In genomic region chr3:5194801-5195509, GRCh38 we compare ENCODE assay signal across 1 cellular context.
A peak's percentile ranks its signal among the peaks of the same experiment; 100 is the strongest.
TF ChIP-seq lines count a peak whose summit lies in the region.

No MANE protein-coding gene starts in this region.

TF ChIP-seq in K562, 482 proteins besides CTCF, POLR2A, EP300 and RAD21 (continued from another document and continues in another):
- TF ChIP-seq, protein P1, sequence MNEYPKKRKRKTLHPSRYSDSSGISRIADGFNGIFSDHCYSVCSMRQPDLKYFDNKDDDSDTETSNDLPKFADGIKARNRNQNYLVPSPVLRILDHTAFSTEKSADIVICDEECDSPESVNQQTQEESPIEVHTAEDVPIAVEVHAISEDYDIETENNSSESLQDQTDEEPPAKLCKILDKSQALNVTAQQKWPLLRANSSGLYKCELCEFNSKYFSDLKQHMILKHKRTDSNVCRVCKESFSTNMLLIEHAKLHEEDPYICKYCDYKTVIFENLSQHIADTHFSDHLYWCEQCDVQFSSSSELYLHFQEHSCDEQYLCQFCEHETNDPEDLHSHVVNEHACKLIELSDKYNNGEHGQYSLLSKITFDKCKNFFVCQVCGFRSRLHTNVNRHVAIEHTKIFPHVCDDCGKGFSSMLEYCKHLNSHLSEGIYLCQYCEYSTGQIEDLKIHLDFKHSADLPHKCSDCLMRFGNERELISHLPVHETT (CRISPR knock-in tag; conservative IDR thresholded peaks at IDR 0.05 in 1 of 2, IDR thresholded peaks at IDR 0.05 in 1 of 2) = no peak
- TF ChIP-seq HDAC3 (IDR thresholded peaks at IDR 0.05; ENCODE audit: borderline replicate concordance, partially characterized antibody) = peak; percentile 72
- TF ChIP-seq, protein P2, sequence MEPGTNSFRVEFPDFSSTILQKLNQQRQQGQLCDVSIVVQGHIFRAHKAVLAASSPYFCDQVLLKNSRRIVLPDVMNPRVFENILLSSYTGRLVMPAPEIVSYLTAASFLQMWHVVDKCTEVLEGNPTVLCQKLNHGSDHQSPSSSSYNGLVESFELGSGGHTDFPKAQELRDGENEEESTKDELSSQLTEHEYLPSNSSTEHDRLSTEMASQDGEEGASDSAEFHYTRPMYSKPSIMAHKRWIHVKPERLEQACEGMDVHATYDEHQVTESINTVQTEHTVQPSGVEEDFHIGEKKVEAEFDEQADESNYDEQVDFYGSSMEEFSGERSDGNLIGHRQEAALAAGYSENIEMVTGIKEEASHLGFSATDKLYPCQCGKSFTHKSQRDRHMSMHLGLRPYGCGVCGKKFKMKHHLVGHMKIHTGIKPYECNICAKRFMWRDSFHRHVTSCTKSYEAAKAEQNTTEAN (CRISPR knock-in tag; IDR thresholded peaks at IDR 0.05) = no peak
- peak; percentile 42 for TF ChIP-seq ZNF175 (CRISPR knock-in tag; IDR thresholded peaks at IDR 0.05; ENCODE audit: low read depth)
- no peak for TF ChIP-seq NR0B1 (IDR thresholded peaks at IDR 0.05; ENCODE audit: partially characterized antibody)
- TF ChIP-seq ZNF41 (CRISPR knock-in tag; conservative IDR thresholded peaks at IDR 0.05) = no peak
- peak; percentile 85 for TF ChIP-seq POLR2H (tag; IDR thresholded peaks at IDR 0.05; ENCODE audit: low read depth)
- TF ChIP-seq SFPQ (IDR thresholded peaks at IDR 0.05; ENCODE audit: low read depth, low read length) = no peak
- no peak for TF ChIP-seq ZNF445 (CRISPR knock-in tag; IDR thresholded peaks at IDR 0.05; ENCODE audit: low read depth)
- no peak for TF ChIP-seq RNF219 (CRISPR knock-in tag; IDR thresholded peaks at IDR 0.05)
- peak; percentile 81; the same call in 1 of the 2 replicates for TF ChIP-seq SMAD4 (CRISPR knock-in tag; conservative IDR thresholded peaks at IDR 0.05)
- TF ChIP-seq, protein P3, sequence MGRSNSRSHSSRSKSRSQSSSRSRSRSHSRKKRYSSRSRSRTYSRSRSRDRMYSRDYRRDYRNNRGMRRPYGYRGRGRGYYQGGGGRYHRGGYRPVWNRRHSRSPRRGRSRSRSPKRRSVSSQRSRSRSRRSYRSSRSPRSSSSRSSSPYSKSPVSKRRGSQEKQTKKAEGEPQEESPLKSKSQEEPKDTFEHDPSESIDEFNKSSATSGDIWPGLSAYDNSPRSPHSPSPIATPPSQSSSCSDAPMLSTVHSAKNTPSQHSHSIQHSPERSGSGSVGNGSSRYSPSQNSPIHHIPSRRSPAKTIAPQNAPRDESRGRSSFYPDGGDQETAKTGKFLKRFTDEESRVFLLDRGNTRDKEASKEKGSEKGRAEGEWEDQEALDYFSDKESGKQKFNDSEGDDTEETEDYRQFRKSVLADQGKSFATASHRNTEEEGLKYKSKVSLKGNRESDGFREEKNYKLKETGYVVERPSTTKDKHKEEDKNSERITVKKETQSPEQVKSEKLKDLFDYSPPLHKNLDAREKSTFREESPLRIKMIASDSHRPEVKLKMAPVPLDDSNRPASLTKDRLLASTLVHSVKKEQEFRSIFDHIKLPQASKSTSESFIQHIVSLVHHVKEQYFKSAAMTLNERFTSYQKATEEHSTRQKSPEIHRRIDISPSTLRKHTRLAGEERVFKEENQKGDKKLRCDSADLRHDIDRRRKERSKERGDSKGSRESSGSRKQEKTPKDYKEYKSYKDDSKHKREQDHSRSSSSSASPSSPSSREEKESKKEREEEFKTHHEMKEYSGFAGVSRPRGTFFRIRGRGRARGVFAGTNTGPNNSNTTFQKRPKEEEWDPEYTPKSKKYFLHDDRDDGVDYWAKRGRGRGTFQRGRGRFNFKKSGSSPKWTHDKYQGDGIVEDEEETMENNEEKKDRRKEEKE (IDR thresholded peaks at IDR 0.05; ENCODE audit: borderline replicate concordance in 1 of 2, control insufficient read depth in 1 of 2, low read depth in 2 of 2, low read length in 1 of 2) = no peak
- TF ChIP-seq, protein P4, sequence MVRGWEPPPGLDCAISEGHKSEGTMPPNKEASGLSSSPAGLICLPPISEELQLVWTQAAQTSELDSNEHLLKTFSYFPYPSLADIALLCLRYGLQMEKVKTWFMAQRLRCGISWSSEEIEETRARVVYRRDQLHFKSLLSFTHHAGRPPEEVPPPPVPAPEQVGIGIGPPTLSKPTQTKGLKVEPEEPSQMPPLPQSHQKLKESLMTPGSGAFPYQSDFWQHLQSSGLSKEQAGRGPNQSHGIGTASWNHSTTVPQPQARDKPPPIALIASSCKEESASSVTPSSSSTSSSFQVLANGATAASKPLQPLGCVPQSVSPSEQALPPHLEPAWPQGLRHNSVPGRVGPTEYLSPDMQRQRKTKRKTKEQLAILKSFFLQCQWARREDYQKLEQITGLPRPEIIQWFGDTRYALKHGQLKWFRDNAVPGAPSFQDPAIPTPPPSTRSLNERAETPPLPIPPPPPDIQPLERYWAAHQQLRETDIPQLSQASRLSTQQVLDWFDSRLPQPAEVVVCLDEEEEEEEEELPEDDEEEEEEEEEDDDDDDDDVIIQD (CRISPR knock-in tag; IDR thresholded peaks at IDR 0.05) = no peak
- peak; percentile 10; the same call in 1 of the 2 replicates for TF ChIP-seq L3MBTL2 (IDR thresholded peaks at IDR 0.05)
- peak; percentile 74 for TF ChIP-seq GABPA (tag; conservative IDR thresholded peaks at IDR 0.05; ENCODE audit: low read depth)
- no peak for TF ChIP-seq PHF20 (IDR thresholded peaks at IDR 0.05; ENCODE audit: partially characterized antibody)
- TF ChIP-seq, protein P5, sequence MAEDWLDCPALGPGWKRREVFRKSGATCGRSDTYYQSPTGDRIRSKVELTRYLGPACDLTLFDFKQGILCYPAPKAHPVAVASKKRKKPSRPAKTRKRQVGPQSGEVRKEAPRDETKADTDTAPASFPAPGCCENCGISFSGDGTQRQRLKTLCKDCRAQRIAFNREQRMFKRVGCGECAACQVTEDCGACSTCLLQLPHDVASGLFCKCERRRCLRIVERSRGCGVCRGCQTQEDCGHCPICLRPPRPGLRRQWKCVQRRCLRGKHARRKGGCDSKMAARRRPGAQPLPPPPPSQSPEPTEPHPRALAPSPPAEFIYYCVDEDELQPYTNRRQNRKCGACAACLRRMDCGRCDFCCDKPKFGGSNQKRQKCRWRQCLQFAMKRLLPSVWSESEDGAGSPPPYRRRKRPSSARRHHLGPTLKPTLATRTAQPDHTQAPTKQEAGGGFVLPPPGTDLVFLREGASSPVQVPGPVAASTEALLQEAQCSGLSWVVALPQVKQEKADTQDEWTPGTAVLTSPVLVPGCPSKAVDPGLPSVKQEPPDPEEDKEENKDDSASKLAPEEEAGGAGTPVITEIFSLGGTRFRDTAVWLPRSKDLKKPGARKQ (CRISPR knock-in tag; IDR thresholded peaks at IDR 0.05) = peak; percentile 71; the same call in 1 of the 2 replicates
- no peak for TF ChIP-seq ZNF282 (CRISPR knock-in tag; IDR thresholded peaks at IDR 0.05)
- TF ChIP-seq BMI1 (IDR thresholded peaks at IDR 0.05; ENCODE audit: low read length) = no peak
- TF ChIP-seq SREBF1 (IDR thresholded peaks at IDR 0.05; ENCODE audit: borderline replicate concordance, low read depth, low read length) = no peak
- peak; percentile 54 for TF ChIP-seq EP400 (IDR thresholded peaks at IDR 0.05)
- TF ChIP-seq PPARD (CRISPR knock-in tag; IDR thresholded peaks at IDR 0.05) = no peak
- no peak for TF ChIP-seq ZNF609 (CRISPR knock-in tag; IDR thresholded peaks at IDR 0.05; ENCODE audit: borderline replicate concordance)
- TF ChIP-seq, protein P6, sequence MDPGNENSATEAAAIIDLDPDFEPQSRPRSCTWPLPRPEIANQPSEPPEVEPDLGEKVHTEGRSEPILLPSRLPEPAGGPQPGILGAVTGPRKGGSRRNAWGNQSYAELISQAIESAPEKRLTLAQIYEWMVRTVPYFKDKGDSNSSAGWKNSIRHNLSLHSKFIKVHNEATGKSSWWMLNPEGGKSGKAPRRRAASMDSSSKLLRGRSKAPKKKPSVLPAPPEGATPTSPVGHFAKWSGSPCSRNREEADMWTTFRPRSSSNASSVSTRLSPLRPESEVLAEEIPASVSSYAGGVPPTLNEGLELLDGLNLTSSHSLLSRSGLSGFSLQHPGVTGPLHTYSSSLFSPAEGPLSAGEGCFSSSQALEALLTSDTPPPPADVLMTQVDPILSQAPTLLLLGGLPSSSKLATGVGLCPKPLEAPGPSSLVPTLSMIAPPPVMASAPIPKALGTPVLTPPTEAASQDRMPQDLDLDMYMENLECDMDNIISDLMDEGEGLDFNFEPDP (CRISPR knock-in tag; IDR thresholded peaks at IDR 0.05) = no peak
- TF ChIP-seq FOXJ2 (tag; IDR thresholded peaks at IDR 0.05) = 0 out of 2 replicates have a peak, but pooled peaks have one; percentile 54
- TF ChIP-seq ILK (tag; IDR thresholded peaks at IDR 0.05; ENCODE audit: borderline replicate concordance, low read depth) = no peak
